Comparison of ENCODE assay signal across 9 cellular contexts in the genomic region with DNA sequence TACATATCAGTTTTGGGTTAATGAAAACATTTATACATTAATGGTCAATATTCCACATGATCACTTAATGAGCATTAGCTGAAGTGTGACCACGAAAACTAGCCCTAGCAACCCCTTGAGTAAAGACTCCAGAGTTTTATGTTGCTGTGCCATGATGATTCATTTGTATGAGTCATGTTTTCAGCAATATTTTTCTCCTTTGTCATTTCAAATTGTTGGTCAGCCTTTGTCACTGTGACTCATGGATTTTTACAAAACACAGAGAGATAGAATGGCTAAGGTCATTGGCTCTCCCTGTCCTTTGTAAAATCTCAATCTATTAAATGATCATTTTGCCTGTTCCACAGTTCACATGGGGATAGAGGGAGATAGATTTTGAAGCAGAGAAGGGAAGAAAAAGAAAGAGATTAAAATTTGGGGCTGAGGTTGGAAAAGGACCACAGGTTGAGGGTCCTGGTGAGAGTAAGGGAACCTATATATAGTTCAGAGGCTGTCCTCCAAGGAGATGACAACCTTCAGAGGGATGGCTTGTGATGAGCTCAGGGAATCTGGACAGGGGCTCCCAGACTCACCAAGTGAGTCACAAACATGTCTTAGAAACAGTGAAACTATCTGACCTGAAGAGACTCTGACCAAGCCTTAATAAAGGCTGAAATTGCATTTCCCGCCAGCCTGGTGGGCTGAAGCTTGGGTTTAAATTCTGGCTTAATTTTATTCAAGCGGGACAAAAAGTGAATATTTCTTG. TPM values are rescaled to one million over a fixed set of nuclear protein-coding genes. Genes with fewer than 3 reads are reported as not detected.
A peak's percentile ranks its signal among the peaks of the same experiment; 100 is the strongest.
DNase-seq lines count a peak whose midpoint lies in the region; FAIRE-seq and TF ChIP-seq lines count a peak whose summit lies in the region.
"Had no signal": no experiment of that assay in that cellular context is flagged by ENCODE, and none has a peak within 500 bp of the region (broad histone marks: within the 10 kb centered on the region; RNA-seq: fewer than 3 reads in every experiment).

No MANE protein-coding gene starts in this region.

- DNase-seq in GM03348 (ENCODE audit: low spot score) = peak; percentile 44
- peak; percentile 94 for DNase-seq in NCI-H460 (ENCODE audit: extremely low read depth, low read depth)
- peak; percentile 87 for DNase-seq in dedifferentiated amniotic fluid mesenchymal stem cell (ENCODE audit: extremely low spot score)
- no peak for DNase-seq in osteocyte (ENCODE audit: extremely low spot score, unreplicated experiment)
- DNase-seq in NCI-H1694 treated with DMSO at 0.1 percent for 48 hours (lab: John Stamatoyannopoulos, UW) = no peak
- DNase-seq in D721Med (ENCODE audit: insufficient read length, low spot score) = no peak
- DNase-seq in BE2C = no peak
- DNase-seq in NK-92 treated with Interleukin-12 subunit alpha and Interleukin-12 subunit beta, amount 100 ng/mL, for 24 hours (lab: John Stamatoyannopoulos, UW) = no peak

- no peaks in the 10 kb centered on the region for H3K9me3 Mint-ChIP-seq in osteocyte (ENCODE audit: unreplicated experiment)

- H3K27ac Mint-ChIP-seq in osteocyte (ENCODE audit: unreplicated experiment) = peak overlapping the region; percentile 96

- H3K4me3 ChIP-seq in BE2C (ENCODE audit: low read depth, low read length) = no peak overlapping the region

- H3K36me3 Mint-ChIP-seq in osteocyte (ENCODE audit: unreplicated experiment) = no peaks in the 10 kb centered on the region

- H3K27me3 ChIP-seq in BE2C = no peaks in the 10 kb centered on the region

- peaks cover 16% of the 10 kb centered on the region for H3K4me1 Mint-ChIP-seq in osteocyte (ENCODE audit: unreplicated experiment)

- H3K9me3 ChIP-seq in BE2C = no peaks in the 10 kb centered on the region

- no peak for FAIRE-seq in D721Med (lab: Jason Lieb, UNC)
- FAIRE-seq: GM18507 had no signal

- TF ChIP-seq CTCF in osteocyte (IDR thresholded peaks at IDR 0.05) (no peak), D721Med (IDR thresholded peaks at IDR 0.05; ENCODE audit: insufficient read depth, missing control alignments) (no peak), BE2C (IDR thresholded peaks at IDR 0.05; ENCODE audit: low read depth, low read length) (no peak)

- H3K4me3 Mint-ChIP-seq in osteocyte (ENCODE audit: unreplicated experiment) = no peak overlapping the region

- no peaks in the 10 kb centered on the region for H3K36me3 ChIP-seq in BE2C

- H3K4me1 ChIP-seq in BE2C = no peaks in the 10 kb centered on the region

- H3K27me3 Mint-ChIP-seq in osteocyte (ENCODE audit: unreplicated experiment) = no peaks in the 10 kb centered on the region

RNA-seq across cellular contexts. Expression of gene NR0B1, which starts 25.6 kb away (rescaled TPM):
- 76.4 and 90.0 TPM in 2 replicates for total RNA-seq in NCI-H460 (2014; rRNA removed; shearing (Covaris generic))
- polyA plus RNA-seq in NCI-H460 (2014; cell fraction: nucleus; rRNA removed) = 155 and 166 TPM in 2 replicates
- not detected in 2 replicates for total RNA-seq in osteocyte
- not detected for polyA plus RNA-seq in BE2C (2012; ENCODE audit: insufficient read depth, insufficient read length, low read depth)

RNA-seq across cellular contexts. Expression of gene MAGEB1, which starts 36.7 kb away (rescaled TPM):
- total RNA-seq in NCI-H460 (2014; rRNA removed; shearing (Covaris generic)) = not detected in 2 replicates
- polyA plus RNA-seq in NCI-H460 (2014; cell fraction: nucleus; rRNA removed) = not detected in 2 replicates
- total RNA-seq in osteocyte = not detected in 2 replicates
- not detected for polyA plus RNA-seq in BE2C (2012; ENCODE audit: insufficient read depth, insufficient read length, low read depth)

RNA-seq across cellular contexts. Expression of gene MAGEB4, which starts 41.8 kb away (rescaled TPM):
- total RNA-seq in NCI-H460 (2014; rRNA removed; shearing (Covaris generic)) = not detected in 2 replicates
- not detected in 2 replicates for polyA plus RNA-seq in NCI-H460 (2014; cell fraction: nucleus; rRNA removed)
- total RNA-seq in osteocyte = not detected in 2 replicates
- polyA plus RNA-seq in BE2C (2012; ENCODE audit: insufficient read depth, insufficient read length, low read depth) = not detected

RNA-seq across cellular contexts. Expression of gene MAGEB3, which starts 53.2 kb away (rescaled TPM):
- not detected in 2 replicates for total RNA-seq in NCI-H460 (2014; rRNA removed; shearing (Covaris generic))
- polyA plus RNA-seq in NCI-H460 (2014; cell fraction: nucleus; rRNA removed) = 0.91 TPM in 1 of 2 replicates, not detected in the other
- not detected in 2 replicates for total RNA-seq in osteocyte
- polyA plus RNA-seq in BE2C (2012; ENCODE audit: insufficient read depth, insufficient read length, low read depth) = not detected

Comparison
In these comparisons a context has a peak if more than half of its experiments do, and no peak if none do; other contexts are left out.
1. DNase-seq: peak in GM03348 (single experiment), NCI-H460 (single experiment) and dedifferentiated amniotic fluid mesenchymal stem cell (single experiment); none in osteocyte (single experiment), NCI-H1694 treated with DMSO at 0.1 percent for 48 hours (single experiment), D721Med (single experiment), BE2C (single experiment) and NK-92 treated with Interleukin-12 subunit alpha and Interleukin-12 subunit beta, amount 100 ng/mL, for 24 hours (single experiment).
2. RNA of gene NR0B1, which starts 25.6 kb away (total RNA-seq): 76.4 to 90.0 TPM in NCI-H460; not detected in osteocyte; every median in the first group is over 10 times any median in the second.